Comparison of ENCODE assay signal across 8 cellular contexts in genomic region chr9:95507456-95508241, GRCh38. TPM values are rescaled to one million over a fixed set of nuclear protein-coding genes. Genes with fewer than 3 reads are reported as not detected.
DNase-seq lines count a peak whose midpoint lies in the region; ATAC-seq and TF ChIP-seq lines count a peak whose summit lies in the region.

No MANE protein-coding gene starts in this region.

- H3K9me3 Mint-ChIP-seq in activated T-helper 17 cell treated with anti-CD3 and anti-CD28 coated beads, Interleukin-2, amount 50 U/mL, for 72 hours: no peaks in the 10 kb centered on the region

- H3K9me2 ChIP-seq in neural cell (ENCODE audit: insufficient read depth, low read length): no peaks in the 10 kb centered on the region

- peaks cover 10% of the 10 kb centered on the region for H3K4me1 Mint-ChIP-seq in activated T-helper 17 cell treated with anti-CD3 and anti-CD28 coated beads, Interleukin-2, amount 50 U/mL, for 72 hours

- H3F3A ChIP-seq in neural cell (ENCODE audit: insufficient read depth, low read length, poor library complexity, severe bottlenecking): peaks cover 12% of the 10 kb centered on the region

- H3K36me3 ChIP-seq in neural cell (ENCODE audit: insufficient read depth, low read length): no peaks in the 10 kb centered on the region

- intact Hi-C loops in Right ventricle myocardium inferior (cut with DNase I) (loop anchor here (2.0 to 5.0 kb wide), 3 partner anchors 45 to 367 kb away; partner anchors contain the start of gene ERCC6L2), cardiac septum (cut with DNase I) (loop anchor here (1.0 to 5.0 kb wide), 3 partner anchors 45 to 367 kb away; partner anchors contain the start of genes ERCC6L2 and FANCC)

- TF ChIP-seq RAD21 in neural cell (conservative IDR thresholded peaks at IDR 0.05): no peak

- no peaks in the 10 kb centered on the region for H3K9me3 ChIP-seq in neural cell (ENCODE audit: low read length)

- H3K4me3 ChIP-seq in neural cell (ENCODE audit: low read length): peak overlapping the region; percentile 98

- H3K27me3 Mint-ChIP-seq in activated T-helper 17 cell treated with anti-CD3 and anti-CD28 coated beads, Interleukin-2, amount 50 U/mL, for 72 hours: peaks cover 9% of the 10 kb centered on the region

- peaks cover 7% of the 10 kb centered on the region for H3K27me3 ChIP-seq in neural cell (ENCODE audit: insufficient read depth, low read depth, low read length)

- no peak for TF ChIP-seq EP300 in neural cell (conservative IDR thresholded peaks at IDR 0.05; ENCODE audit: poor library complexity, severe bottlenecking)

- peak overlapping the region; percentile 68 for H3K27ac Mint-ChIP-seq in activated T-helper 17 cell treated with anti-CD3 and anti-CD28 coated beads, Interleukin-2, amount 50 U/mL, for 72 hours

- H3K27ac ChIP-seq in neural cell (ENCODE audit: low read length): peak overlapping the region; percentile 98

- H3K4me2 ChIP-seq in neural cell (ENCODE audit: low read length): peak overlapping the region; percentile 73

- peak overlapping the region; percentile 97 for H3K4me3 Mint-ChIP-seq in activated T-helper 17 cell treated with anti-CD3 and anti-CD28 coated beads, Interleukin-2, amount 50 U/mL, for 72 hours

- H2AFZ ChIP-seq in neural cell (ENCODE audit: low read depth, low read length): no peak overlapping the region

- H4K20me1 ChIP-seq in neural cell (ENCODE audit: insufficient read depth): peaks cover 27% of the 10 kb centered on the region

- H3K9ac ChIP-seq in neural cell (ENCODE audit: low read length): peak overlapping the region; percentile 98

- no peaks in the 10 kb centered on the region for H3K36me3 Mint-ChIP-seq in activated T-helper 17 cell treated with anti-CD3 and anti-CD28 coated beads, Interleukin-2, amount 50 U/mL, for 72 hours (ENCODE audit: low read depth)

- TF ChIP-seq CTCF in neural cell (IDR thresholded peaks at IDR 0.05; ENCODE audit: poor library complexity, severe bottlenecking): no peak

- DNase-seq in Right ventricle myocardium inferior (ENCODE audit: missing footprints) (no peak), cardiac septum (ENCODE audit: low spot score) (no peak), NCI-H748 treated with DMSO at 0.1 percent for 48 hours (lab: John Stamatoyannopoulos, UW) (peak; percentile 40), fibroblast of peridontal ligament (ENCODE audit: extremely low read depth) (peak; percentile 59), D341Med (ENCODE audit: low spot score) (no peak)

- peak; percentile 14 for ATAC-seq in Right ventricle myocardium inferior
- ATAC-seq in activated T-helper 17 cell treated with anti-CD3 and anti-CD28 coated beads, Interleukin-2, amount 50 U/mL, for 72 hours (replicated peaks): peak; percentile 5
- no peak for ATAC-seq in GM19395 (IDR thresholded peaks at IDR 0.05; ENCODE audit: unreplicated experiment)

- peaks cover 65% of the 10 kb centered on the region for H3K79me2 ChIP-seq in neural cell (replicated peaks; ENCODE audit: insufficient read depth, low read length)

TF ChIP-seq in neural cell, 6 proteins besides CTCF, POLR2A, EP300 and RAD21:
- TF ChIP-seq POLR2AphosphoS5 (IDR thresholded peaks at IDR 0.05): peak; percentile 43
- TF ChIP-seq EZH2 (IDR thresholded peaks at IDR 0.05; ENCODE audit: borderline replicate concordance, insufficient read depth, low read length, poor library complexity, severe bottlenecking): no peak
- no peak for TF ChIP-seq MXI1 (conservative IDR thresholded peaks at IDR 0.05; ENCODE audit: poor library complexity, severe bottlenecking)
- peak; percentile 54 for TF ChIP-seq REST (IDR thresholded peaks at IDR 0.05; ENCODE audit: borderline replicate concordance)
- TF ChIP-seq SMC3 (conservative IDR thresholded peaks at IDR 0.05; ENCODE audit: poor library complexity): peak; percentile 27
- TF ChIP-seq TAF1 (IDR thresholded peaks at IDR 0.05; ENCODE audit: low read depth): no peak
TF ChIP-seq in neural cell: peak in this region for 3.

RNA-seq across cellular contexts. Expression of gene PTCH1, which starts 9.1 kb away (rescaled TPM):
- total RNA-seq in Right ventricle myocardium inferior (10.4 TPM), cardiac septum (4.3 TPM)
- total RNA-seq in activated T-helper 17 cell treated with anti-CD3 and anti-CD28 coated beads, Interleukin-2, amount 50 U/mL, for 72 hours: 1 to 10 TPM; 2.0 to 8.6 TPM
- 15.6 and 20.0 TPM in 2 replicates for polyA plus RNA-seq in neural cell
- polyA minus RNA-seq in neural cell: 32.9 and 53.0 TPM in 2 replicates

Comparison
In these comparisons a context has a peak if more than half of its experiments do, and no peak if none do; other contexts are left out.
1. DNase-seq: peak in NCI-H748 treated with DMSO at 0.1 percent for 48 hours (single experiment) and fibroblast of peridontal ligament (single experiment); none in Right ventricle myocardium inferior (single experiment), cardiac septum (single experiment) and D341Med (single experiment).